8 cellular contexts compared by ENCODE assay signal in the genomic region with DNA sequence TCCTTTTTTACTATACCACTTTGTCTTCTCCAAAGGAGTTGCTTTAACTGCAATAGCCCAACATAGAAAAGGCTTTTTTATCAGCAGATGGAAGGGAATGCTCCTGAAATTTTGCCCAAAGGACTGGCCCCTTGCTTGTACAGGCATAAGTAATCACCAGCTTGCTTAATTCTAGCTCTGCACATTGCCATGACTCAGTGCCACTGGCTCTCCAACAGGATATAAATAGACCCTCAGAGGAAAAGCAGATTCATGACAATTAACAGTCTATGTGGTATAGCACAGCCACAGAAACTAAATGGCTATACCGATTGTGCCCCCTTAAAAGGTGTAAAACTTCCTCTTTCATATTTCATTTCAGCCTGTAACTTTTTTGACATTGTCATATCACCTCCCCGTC.
DNase-seq lines count a peak whose midpoint lies in the region; ATAC-seq and TF ChIP-seq lines count a peak whose summit lies in the region.

No MANE protein-coding gene starts in this region.

- H3K27me3 ChIP-seq in SU-DHL-6 (ENCODE audit: low read length), result no peaks in the 10 kb centered on the region

- peak overlapping the region; percentile 59 for H3K4me2 ChIP-seq in SU-DHL-6 (ENCODE audit: low read depth, low read length, poor library complexity, severe bottlenecking)

- H3K9me3 Mint-ChIP-seq in effector memory CD8-positive, alpha-beta T cell, result peaks cover 0 to 4% of the 10 kb centered on the region in 2 donors

- H3F3A ChIP-seq in SU-DHL-6 (ENCODE audit: insufficient read depth), result peaks cover 9% of the 10 kb centered on the region; the same call in 1 of the 2 replicates

- H3K36me3 ChIP-seq in SU-DHL-6 (ENCODE audit: low read length), result no peaks in the 10 kb centered on the region

- peak; percentile 92 for ATAC-seq in GM18520 (IDR thresholded peaks at IDR 0.05; ENCODE audit: unreplicated experiment)
- peak; percentile 69 for ATAC-seq in HG02981 (IDR thresholded peaks at IDR 0.05; ENCODE audit: unreplicated experiment)
- no peak for ATAC-seq in effector memory CD8-positive, alpha-beta T cell (replicated peaks)

- peak overlapping the region; percentile 23 for H2AFZ ChIP-seq in SU-DHL-6 (ENCODE audit: low read depth, low read length, severe bottlenecking)

- no peaks in the 10 kb centered on the region for H3K36me3 Mint-ChIP-seq in effector memory CD8-positive, alpha-beta T cell (ENCODE audit: insufficient read depth)

- H3K9me3 ChIP-seq in SU-DHL-6 (ENCODE audit: insufficient read depth, low read length), result no peaks in the 10 kb centered on the region

- H3K27ac Mint-ChIP-seq in effector memory CD8-positive, alpha-beta T cell, result no peak overlapping the region

- H3K9ac ChIP-seq in SU-DHL-6 (ENCODE audit: low read length), result peak overlapping the region; percentile 19; the same call in 1 of the 2 replicates

- H3K4me3 ChIP-seq in SU-DHL-6 (ENCODE audit: insufficient read depth, low read length, poor library complexity, severe bottlenecking), result peak overlapping the region; percentile 17

- no peak for TF ChIP-seq CTCF in SU-DHL-6 (IDR thresholded peaks at IDR 0.05; ENCODE audit: insufficient read depth, low read length, poor library complexity, severe bottlenecking)

- no peaks in the 10 kb centered on the region for H3K79me2 ChIP-seq in SU-DHL-6 (ENCODE audit: insufficient read depth, low read length)

- DNase-seq in myocyte (ENCODE audit: low read depth), result peak; percentile 80
- DNase-seq in T-helper 2 cell, result no peak
- DNase-seq in NCI-H345 treated with DMSO at 0.1 percent for 48 hours (lab: John Stamatoyannopoulos, UW; ENCODE audit: unreplicated experiment), result no peak
- DNase-seq in NCI-H1436 treated with DMSO at 0.1 percent for 48 hours (lab: John Stamatoyannopoulos, UW), result no peak
- DNase-seq in effector memory CD8-positive, alpha-beta T cell, result no peak

- H3K9me2 ChIP-seq in SU-DHL-6 (replicated peaks; ENCODE audit: insufficient read depth, low read length), result no peaks in the 10 kb centered on the region

- no peaks in the 10 kb centered on the region for H3K4me1 Mint-ChIP-seq in effector memory CD8-positive, alpha-beta T cell (ENCODE audit: low read depth in 2 of 2)

- H4K20me1 ChIP-seq in SU-DHL-6 (ENCODE audit: low read depth, low read length), result no peaks in the 10 kb centered on the region

- no peak overlapping the region for H3K4me3 Mint-ChIP-seq in effector memory CD8-positive, alpha-beta T cell

- no peaks in the 10 kb centered on the region for H3K27me3 Mint-ChIP-seq in effector memory CD8-positive, alpha-beta T cell

- H3K27ac ChIP-seq in SU-DHL-6 (ENCODE audit: low read depth, low read length), result peak overlapping the region; percentile 81
